20 cellular contexts compared by ENCODE assay signal in the genomic region with DNA sequence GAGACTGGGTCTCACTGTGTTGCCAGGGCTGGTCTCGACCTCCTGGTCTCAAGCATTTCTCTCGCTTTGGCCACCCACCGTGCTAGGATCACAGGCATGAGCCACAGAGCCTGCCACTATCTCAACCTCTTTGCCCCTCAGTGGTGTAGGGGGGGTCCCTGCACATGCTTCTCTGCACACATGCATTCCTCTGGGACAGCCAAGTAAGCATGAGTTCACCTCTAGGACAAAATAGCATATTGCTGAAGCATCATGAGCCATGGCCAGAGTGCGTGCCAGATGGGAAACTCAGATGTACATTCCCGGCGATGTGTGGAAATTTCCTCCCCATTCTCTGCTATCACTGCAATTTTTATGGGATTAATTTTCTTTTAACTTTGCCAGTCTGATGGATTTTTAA. TPM values are rescaled to one million over a fixed set of nuclear protein-coding genes. Genes with fewer than 3 reads are reported as not detected.
DNase-seq lines count a peak whose midpoint lies in the region; ATAC-seq and TF ChIP-seq lines count a peak whose summit lies in the region.
"Had no signal": no experiment of that assay in that cellular context is flagged by ENCODE, and none has a peak within 500 bp of the region (broad histone marks: within the 10 kb centered on the region; RNA-seq: fewer than 3 reads in every experiment).

No MANE protein-coding gene starts in this region.

- H3K4ac ChIP-seq in IMR-90 (ENCODE audit: low read depth, low read length) (no peak overlapping the region), mesenchymal stem cell (ENCODE audit: low read depth in 1 of 2, low read length in 2 of 2) (no peak overlapping the region)

- TF ChIP-seq POLR2A in IMR-90 (IDR thresholded peaks at IDR 0.05; ENCODE audit: low read depth, low read length): no peak
- no peak for TF ChIP-seq POLR2A in suprapubic skin (IDR thresholded peaks at IDR 0.05)

- H4K20me1 ChIP-seq in IMR-90 (ENCODE audit: insufficient read depth, low read length): no peaks in the 10 kb centered on the region; the same call in 1 of the 2 replicates

- H3K9ac ChIP-seq in IMR-90 (ENCODE audit: low read depth, low read length) (no peak overlapping the region), mesenchymal stem cell (ENCODE audit: low read length) (peak overlapping the region; percentile 70)
- H3K9ac ChIP-seq: BLaER1 treated with 17β-estradiol and CSF1 and Interleukin-3, amounts not matched to agents 10 nM and 100 nM had no signal

- H3K36me3 Mint-ChIP-seq in brain: peaks cover 19% of the 10 kb centered on the region

- 0 out of 2 replicates have a peak overlapping the region, but pooled peaks have one; percentile 2 for H2BK20ac ChIP-seq in IMR-90 (ENCODE audit: low read depth, low read length)

- peak; percentile 92 for ATAC-seq in IMR-90 (ENCODE audit: low read depth)
- no peak for ATAC-seq in HG03354 (IDR thresholded peaks at IDR 0.05; ENCODE audit: poor library complexity, severe bottlenecking, unreplicated experiment)
- ATAC-seq in sciatic nerve: no peak
- ATAC-seq: mucosa of descending colon, right lobe of liver, T-cell had no signal

- peak overlapping the region in 1 of 2 experiments; percentile 39; a peak in 1 of 4 replicates for H4K8ac ChIP-seq in IMR-90 (ENCODE audit: low read depth in 2 of 2, low read length in 2 of 2)
- no peak overlapping the region for H4K8ac ChIP-seq in mesenchymal stem cell (ENCODE audit: low read length)

- H3K56ac ChIP-seq in IMR-90 (ENCODE audit: extremely low read depth, insufficient read depth, low read length): no peak overlapping the region

- peak; percentile 42 for DNase-seq in BJ (ENCODE audit: low read depth)
- peak; percentile 96 for DNase-seq in IMR-90
- peak; percentile 27 for DNase-seq in mesenchymal stem cell
- DNase-seq in NCI-H1930 (lab: John Stamatoyannopoulos, UW): no peak
- DNase-seq in sciatic nerve (ENCODE audit: low spot score): no peak
- DNase-seq in suprapubic skin (ENCODE audit: low spot score in 2 of 2): no peak
- DNase-seq: activated gamma-delta T cell; anterior cingulate cortex; mucosa of descending colon; NCI-H1436 treated with DMSO at 0.1 percent for 48 hours; NCI-H345; nucleus accumbens; right lobe of liver; RPMI8226; stimulated activated CD4-positive, alpha-beta T cell treated with anti-CD3 and anti-CD28 coated beads, Interleukin-2, amount 100 ng/mL, for 48 hours; T-cell; testis had no signal

- TF ChIP-seq RAD21 in IMR-90 (IDR thresholded peaks at IDR 0.05; ENCODE audit: low read length): no peak

- no peak overlapping the region for H3K23ac ChIP-seq in IMR-90 (ENCODE audit: low read depth, low read length)
- peak overlapping the region in 1 of 2 experiments; percentile 14 for H3K23ac ChIP-seq in mesenchymal stem cell (ENCODE audit: low read length in 2 of 2)

- CTCF ChIA-PET in BJ (lab: Yijun Ruan, JAX): no interaction called here
- CTCF ChIA-PET in IMR-90 (lab: Yijun Ruan, JAX): no interaction called here

- H3K79me1 ChIP-seq in IMR-90 (ENCODE audit: low read depth in 1 of 2, low read length in 2 of 2) (peaks cover 15 to 20% of the 10 kb centered on the region in 2 experiments; a peak in 2 of 4 replicates), mesenchymal stem cell (replicated peaks; ENCODE audit: low read length, poor library complexity, severe bottlenecking) (peaks cover 10% of the 10 kb centered on the region)

- peak overlapping the region; percentile 46 for H2AFZ ChIP-seq in IMR-90 (replicated peaks; ENCODE audit: low read length, poor library complexity)
- H2AFZ ChIP-seq in mesenchymal stem cell (ENCODE audit: low read depth, low read length): no peak overlapping the region

- H3K27ac ChIP-seq in IMR-90 (ENCODE audit: insufficient read depth, low read length): no peak overlapping the region
- H3K27ac ChIP-seq in mesenchymal stem cell (ENCODE audit: low read length, poor library complexity, severe bottlenecking): no peak overlapping the region
- no peak overlapping the region for H3K27ac ChIP-seq in suprapubic skin
- H3K27ac ChIP-seq: BLaER1 treated with 17β-estradiol and CSF1 and Interleukin-3, amounts not matched to agents 10 nM and 100 nM; right lobe of liver; testis had no signal

- no peaks in the 10 kb centered on the region for H3K9me3 Mint-ChIP-seq in brain
- H3K9me3 Mint-ChIP-seq: T-cell had no signal

- dilution Hi-C loops in IMR-90 (cut with HindIII; ENCODE audit: low sequenced_read_pairs, unreplicated experiment): no loop called here

- H3K9me1 ChIP-seq in IMR-90 (ENCODE audit: insufficient read depth, low read length): no peaks in the 10 kb centered on the region; the same call in 1 of the 2 replicates

- BruUV-seq in IMR-90 (replicated peaks; lab: Mats Ljungman, UMichigan): no TSS peak

- H3K27me3 ChIP-seq in BJ (ENCODE audit: control insufficient read depth, insufficient read depth, low read length) (no peaks in the 10 kb centered on the region), IMR-90 (ENCODE audit: control insufficient read depth, insufficient read depth, low read length) (no peaks in the 10 kb centered on the region), mesenchymal stem cell (ENCODE audit: control insufficient read depth in 1 of 2, insufficient read depth in 1 of 2, low read length in 2 of 2) (no peaks in the 10 kb centered on the region), suprapubic skin (no peaks in the 10 kb centered on the region)
- H3K27me3 ChIP-seq: BLaER1 treated with 17β-estradiol and CSF1 and Interleukin-3, amounts not matched to agents 10 nM and 100 nM; right lobe of liver; testis had no signal

- H3K4me2 ChIP-seq in IMR-90 (ENCODE audit: low read depth, low read length): no peak overlapping the region
- H3K4me2 ChIP-seq in mesenchymal stem cell (ENCODE audit: low read length, poor library complexity, severe bottlenecking): no peak overlapping the region
- H3K4me2 ChIP-seq: BLaER1 treated with 17β-estradiol and CSF1 and Interleukin-3, amounts not matched to agents 10 nM and 100 nM had no signal

- H2BK15ac ChIP-seq in IMR-90 (ENCODE audit: low read depth, low read length) (no peak overlapping the region), mesenchymal stem cell (ENCODE audit: low read depth, poor library complexity, severe bottlenecking) (no peak overlapping the region)

- peaks cover 3% of the 10 kb centered on the region for H3K27me3 Mint-ChIP-seq in brain
- H3K27me3 Mint-ChIP-seq: T-cell had no signal

- TF ChIP-seq CTCF in BJ (IDR thresholded peaks at IDR 0.05; ENCODE audit: insufficient read depth, low read depth, low read length) (no peak), IMR-90 (conservative IDR thresholded peaks at IDR 0.05; ENCODE audit: low read depth, low read length) (no peak), brain (conservative IDR thresholded peaks at IDR 0.05) (no peak), suprapubic skin (IDR thresholded peaks at IDR 0.05) (no peak)

- H2BK120ac ChIP-seq in IMR-90 (ENCODE audit: low read depth, low read length) (no peak overlapping the region), mesenchymal stem cell (ENCODE audit: low read depth, low read length) (no peak overlapping the region)

- H2AK9ac ChIP-seq in IMR-90 (replicated peaks; ENCODE audit: low read depth, low read length, poor library complexity): no peak overlapping the region

- H4K5ac ChIP-seq in IMR-90 (ENCODE audit: low read depth, low read length): no peak overlapping the region

- peak overlapping the region in 3 of 5 experiments; percentile 21 to 84 (median 68) for H3K27ac Mint-ChIP-seq in brain
- H3K27ac Mint-ChIP-seq: T-cell had no signal

- POLR2A ChIA-PET in BJ (lab: Charles Lee) (no interaction called here), IMR-90 (lab: Charles Lee; ENCODE audit: unreplicated experiment) (no interaction called here)

- H3K14ac ChIP-seq in IMR-90 (replicated peaks; ENCODE audit: low read depth, low read length) (no peak overlapping the region), mesenchymal stem cell (ENCODE audit: low read length in 2 of 2) (no peak overlapping the region)

- H3K18ac ChIP-seq in IMR-90 (ENCODE audit: low read depth, low read length) (no peak overlapping the region), mesenchymal stem cell (ENCODE audit: low read depth in 1 of 2, low read length in 2 of 2) (no peak overlapping the region)

- H3K9me3 ChIP-seq in IMR-90 (ENCODE audit: control insufficient read depth, insufficient read depth, low read length) (no peaks in the 10 kb centered on the region), mesenchymal stem cell (ENCODE audit: control insufficient read depth, low read length) (no peaks in the 10 kb centered on the region), suprapubic skin (no peaks in the 10 kb centered on the region)
- H3K9me3 ChIP-seq: BLaER1 treated with 17β-estradiol and CSF1 and Interleukin-3, amounts not matched to agents 10 nM and 100 nM; mucosa of descending colon; right lobe of liver; testis had no signal

- H3K4me1 ChIP-seq in IMR-90 (ENCODE audit: control insufficient read depth, insufficient read depth, low read length): peaks cover 11% of the 10 kb centered on the region; the same call in 1 of the 2 replicates
- peaks cover 3% of the 10 kb centered on the region for H3K4me1 ChIP-seq in mesenchymal stem cell (ENCODE audit: control insufficient read depth, insufficient read depth, low read depth, low read length)
- H3K4me1 ChIP-seq in suprapubic skin: no peaks in the 10 kb centered on the region
- H3K4me1 ChIP-seq: right lobe of liver, testis had no signal

- WGBS in IMR-90 (ENCODE audit: extremely low coverage in 2 of 2, insufficient read length in 1 of 2), 2 experiments: no CpG with 5 or more reads among the region's 6 CpGs
- 81% methylated on average over 6 of the region's 6 CpGs for WGBS in mesenchymal stem cell
- WGBS in suprapubic skin: 93% methylated on average over 6 of the region's 6 CpGs

- H3K36me3 ChIP-seq in BJ (ENCODE audit: control insufficient read depth, insufficient read depth, low read length) (peaks cover 3% of the 10 kb centered on the region; the same call in 1 of the 2 replicates), IMR-90 (ENCODE audit: control insufficient read depth, insufficient read depth, low read length) (peaks cover 8% of the 10 kb centered on the region), mesenchymal stem cell (ENCODE audit: control insufficient read depth in 1 of 2, insufficient read depth in 2 of 2, low read depth in 1 of 2, low read length in 2 of 2) (peaks cover 23 to 39% of the 10 kb centered on the region in 2 experiments), suprapubic skin (peaks cover 58% of the 10 kb centered on the region)

- H2BK5ac ChIP-seq in IMR-90 (ENCODE audit: low read depth, low read length, poor library complexity, severe bottlenecking) (peak overlapping the region; percentile 59), mesenchymal stem cell (ENCODE audit: low read depth, low read length, poor library complexity, severe bottlenecking) (no peak overlapping the region)

- in situ Hi-C loops in IMR-90 (cut with MboI; ENCODE audit: low sequenced_read_pairs): no loop called here

- no peak overlapping the region for H3K4me3 Mint-ChIP-seq in brain
- H3K4me3 Mint-ChIP-seq: T-cell had no signal

- H2AK5ac ChIP-seq in IMR-90 (ENCODE audit: low read depth, low read length) (no peak overlapping the region), mesenchymal stem cell (ENCODE audit: low read length, severe bottlenecking) (no peak overlapping the region)

- intact Hi-C loops in IMR-90 (cut with micrococcal nuclease) (no loop called here), sciatic nerve (cut with DNase I) (no loop called here)

- H2BK12ac ChIP-seq in mesenchymal stem cell (ENCODE audit: low read length in 2 of 2): no peak overlapping the region

- no peaks in the 10 kb centered on the region for H3K4me1 Mint-ChIP-seq in brain
- H3K4me1 Mint-ChIP-seq: T-cell had no signal

- H4K91ac ChIP-seq in IMR-90 (ENCODE audit: insufficient read depth, low read depth, low read length) (no peak overlapping the region), mesenchymal stem cell (ENCODE audit: low read length) (no peak overlapping the region)

- no peak for TF ChIP-seq EP300 in suprapubic skin (IDR thresholded peaks at IDR 0.05)

- no peak overlapping the region for H3K4me3 ChIP-seq in BJ (ENCODE audit: low read depth, low read length)
- no peak overlapping the region for H3K4me3 ChIP-seq in IMR-90 (ENCODE audit: insufficient read depth, low read depth, low read length)
- peak overlapping the region in 1 of 2 experiments; percentile 23 for H3K4me3 ChIP-seq in mesenchymal stem cell (ENCODE audit: insufficient read depth in 1 of 2, low read depth in 1 of 2, low read length in 2 of 2)
- H3K4me3 ChIP-seq in suprapubic skin: no peak overlapping the region
- H3K4me3 ChIP-seq: BLaER1 treated with 17β-estradiol and CSF1 and Interleukin-3, amounts not matched to agents 10 nM and 100 nM; mucosa of descending colon; right lobe of liver; testis had no signal

RNA-seq across cellular contexts. Expression of gene CHAF1A, which starts 23.1 kb away (rescaled TPM):
- 6.3 and 11.4 TPM in 2 replicates for polyA plus RNA-seq in BJ (2011; rRNA removed)
- 5.9 and 8.5 TPM in 2 replicates for polyA minus RNA-seq in BJ (2011; rRNA and poly(A)+ RNA removed)
- 11.4 and 12.4 TPM in 2 replicates for total RNA-seq in IMR-90 (2012; rRNA removed)
- 22.9 and 26.7 TPM in 2 replicates for polyA plus RNA-seq in IMR-90 (2012; rRNA removed)
- 16.1 and 20.9 TPM in 2 replicates for polyA plus RNA-seq in IMR-90 (2012; cell fraction: cytosol; rRNA removed)
- 18.2 and 45.9 TPM in 2 replicates for polyA plus RNA-seq in IMR-90 (2012; cell fraction: nucleus; rRNA removed; ENCODE audit: low replicate concordance)
- polyA plus RNA-seq in brain (ENCODE audit: insufficient read depth, low read depth, low replicate concordance): 36.3 TPM
- 7.6 TPM for polyA plus RNA-seq in mesenchymal stem cell (2013, experiment 1 of 2)
- polyA plus RNA-seq in mesenchymal stem cell (2013, experiment 2 of 2): 6.3 TPM
- total RNA-seq in sciatic nerve: 8.0 TPM
- 10 to 100 TPM in 2 of 4 donors, 1 to 10 TPM in 2; 8.5 to 20.4 (median 11.4) TPM for total RNA-seq in suprapubic skin

RNA-seq across cellular contexts. Expression of gene SH3GL1, which starts 25.2 kb away (rescaled TPM):
- polyA plus RNA-seq in BJ (2011; rRNA removed) (52.2 and 89.4 TPM in 2 replicates), IMR-90 (2012; rRNA removed) (138 and 161 TPM in 2 replicates), brain (ENCODE audit: insufficient read depth, low read depth, low replicate concordance) (129 TPM)
- 34.5 and 38.8 TPM in 2 replicates for polyA minus RNA-seq in BJ (2011; rRNA and poly(A)+ RNA removed)
- total RNA-seq in IMR-90 (2012; rRNA removed) (28.1 and 32.2 TPM in 2 replicates), sciatic nerve (71.8 TPM), suprapubic skin (100 to 1,000 TPM in 1 of 4 donors, 10 to 100 TPM in 3; 67.0 to 103 (median 81.0) TPM)
- polyA plus RNA-seq in IMR-90 (2012; cell fraction: cytosol; rRNA removed): 103 and 170 TPM in 2 replicates
- polyA plus RNA-seq in IMR-90 (2012; cell fraction: nucleus; rRNA removed; ENCODE audit: low replicate concordance): 93.0 and 160 TPM in 2 replicates
- polyA plus RNA-seq in mesenchymal stem cell (2013, experiment 1 of 2): 108 TPM
- 106 TPM for polyA plus RNA-seq in mesenchymal stem cell (2013, experiment 2 of 2)

RNA-seq across cellular contexts. Expression of gene UBXN6, which starts 32.1 kb away (rescaled TPM):
- polyA plus RNA-seq in BJ (2011; rRNA removed): 85.5 and 127 TPM in 2 replicates
- polyA minus RNA-seq in BJ (2011; rRNA and poly(A)+ RNA removed): 52.9 and 76.0 TPM in 2 replicates
- total RNA-seq in IMR-90 (2012; rRNA removed): 74.2 and 84.2 TPM in 2 replicates
- polyA plus RNA-seq in IMR-90 (2012; rRNA removed): 86.5 and 98.3 TPM in 2 replicates
- polyA plus RNA-seq in IMR-90 (2012; cell fraction: cytosol; rRNA removed): 112 and 127 TPM in 2 replicates
- 144 and 228 TPM in 2 replicates for polyA plus RNA-seq in IMR-90 (2012; cell fraction: nucleus; rRNA removed; ENCODE audit: low replicate concordance)
- polyA plus RNA-seq in brain (ENCODE audit: insufficient read depth, low read depth, low replicate concordance): 266 TPM
- 89.7 TPM for polyA plus RNA-seq in mesenchymal stem cell (2013, experiment 1 of 2)
- 95.2 TPM for polyA plus RNA-seq in mesenchymal stem cell (2013, experiment 2 of 2)
- 107 TPM for total RNA-seq in sciatic nerve
- total RNA-seq in suprapubic skin: 100 to 1,000 TPM; 108 to 257 (median 167) TPM

RNA-seq across cellular contexts. Expression of gene HDGFL2, which starts 46.6 kb away (rescaled TPM):
- polyA plus RNA-seq in BJ (2011; rRNA removed) (23.8 and 26.0 TPM in 2 replicates), IMR-90 (2012; rRNA removed) (48.5 and 53.0 TPM in 2 replicates), brain (ENCODE audit: insufficient read depth, low read depth, low replicate concordance) (150 TPM)
- 13.4 and 21.4 TPM in 2 replicates for polyA minus RNA-seq in BJ (2011; rRNA and poly(A)+ RNA removed)
- total RNA-seq in IMR-90 (2012; rRNA removed) (35.8 and 45.5 TPM in 2 replicates), sciatic nerve (37.7 TPM), suprapubic skin (10 to 100 TPM; 23.0 to 27.4 (median 23.4) TPM)
- polyA plus RNA-seq in IMR-90 (2012; cell fraction: cytosol; rRNA removed): 52.7 and 54.3 TPM in 2 replicates
- 90.4 and 123 TPM in 2 replicates for polyA plus RNA-seq in IMR-90 (2012; cell fraction: nucleus; rRNA removed; ENCODE audit: low replicate concordance)
- 45.0 TPM for polyA plus RNA-seq in mesenchymal stem cell (2013, experiment 1 of 2)
- polyA plus RNA-seq in mesenchymal stem cell (2013, experiment 2 of 2): 43.4 TPM

Comparison
In these comparisons a context has a peak if more than half of its experiments do, and no peak if none do; other contexts are left out.
1. DNase-seq: peak in BJ (single experiment), IMR-90 (single experiment) and mesenchymal stem cell (single experiment); none in NCI-H1930 (0 of 2), sciatic nerve (single experiment) and suprapubic skin (0 of 2).